Comparison of ENCODE assay signal across 10 cellular contexts in the genomic region with DNA sequence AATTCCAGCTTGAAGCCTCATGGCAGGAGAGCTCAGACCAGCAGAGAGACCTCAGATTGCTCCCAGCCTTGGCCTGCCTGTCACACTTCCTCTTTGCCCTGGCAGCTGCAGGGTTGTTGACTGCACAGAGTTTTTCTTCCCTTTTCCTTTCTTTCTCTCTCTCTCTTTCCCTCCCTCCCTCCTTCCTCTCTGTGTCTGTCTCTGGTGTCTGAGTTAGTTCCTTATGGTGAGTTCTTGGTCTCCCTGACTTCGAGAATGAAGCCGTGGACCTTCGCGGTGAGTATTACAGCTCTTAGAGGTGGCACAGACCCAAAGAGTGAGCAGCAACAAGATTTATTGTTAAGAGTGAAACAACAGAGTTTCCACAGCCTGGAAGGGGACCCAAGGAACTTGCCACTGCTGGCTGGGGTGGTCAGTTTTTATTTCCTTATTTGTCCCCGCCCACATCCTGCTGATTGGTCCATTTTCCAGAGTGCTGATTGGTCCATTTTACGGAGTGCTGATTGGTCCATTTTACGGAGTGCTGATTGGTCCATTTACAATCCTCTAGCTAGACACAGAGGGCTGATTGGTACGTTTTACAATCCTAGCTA.
A peak's percentile ranks its signal among the peaks of the same experiment; 100 is the strongest.
DNase-seq lines count a peak whose midpoint lies in the region; ATAC-seq, FAIRE-seq and TF ChIP-seq lines count a peak whose summit lies in the region.
"Had no signal": no experiment of that assay in that cellular context is flagged by ENCODE, and none has a peak within 500 bp of the region (broad histone marks: within the 10 kb centered on the region; RNA-seq: fewer than 3 reads in every experiment).

No MANE protein-coding gene starts in this region.

- no peak overlapping the region for H3K27ac ChIP-seq in HepG2 (ENCODE audit: extremely low read length, insufficient read depth, low read length)
- peak overlapping the region; percentile 60 for H3K27ac ChIP-seq in upper lobe of right lung

- H3K27ac Mint-ChIP-seq in activated naive CD4-positive, alpha-beta T cell treated with anti-CD3 and anti-CD28 coated beads for 36 hours = peak overlapping the region; percentile 61
- H3K27ac Mint-ChIP-seq in activated CD8-positive, alpha-beta memory T cell treated with anti-CD3 and anti-CD28 coated beads, Interleukin-2, amount 10 ng/mL, durations not matched to agents 7 days and 5 days = no peak overlapping the region
- no peak overlapping the region for H3K27ac Mint-ChIP-seq in T-helper 17 cell
- H3K27ac Mint-ChIP-seq: activated T-cell treated with anti-CD3 and anti-CD28 coated beads, Interleukin-2, amount 50 U/mL, for 72 hours had no signal

- no peak for TF ChIP-seq EP300 in HepG2 (IDR thresholded peaks at IDR 0.05; ENCODE audit: low read depth in 2 of 2, low read length in 2 of 2)
- TF ChIP-seq EP300 in HepG2 (CRISPR knock-in tag; IDR thresholded peaks at IDR 0.05; ENCODE audit: borderline replicate concordance) = no peak

- no peak overlapping the region for H2AFZ ChIP-seq in HepG2 (ENCODE audit: low read length)

- WGBS in HepG2 (ENCODE audit: low lambda C conversion rate) = 66% methylated on average over 8 of the region's 8 CpGs

- H3K4me3 ChIP-seq in HepG2 (replicated peaks in 1 of 3; ENCODE audit: insufficient read depth in 1 of 3, low read depth in 2 of 3, low read length in 3 of 3) = no peak overlapping the region
- no peak overlapping the region for H3K4me3 ChIP-seq in upper lobe of right lung

- H3K36me3 Mint-ChIP-seq in activated naive CD4-positive, alpha-beta T cell treated with anti-CD3 and anti-CD28 coated beads for 36 hours (ENCODE audit: low read depth) = no peaks in the 10 kb centered on the region
- H3K36me3 Mint-ChIP-seq in activated CD8-positive, alpha-beta memory T cell treated with anti-CD3 and anti-CD28 coated beads, Interleukin-2, amount 10 ng/mL, durations not matched to agents 7 days and 5 days = peaks cover 2% of the 10 kb centered on the region
- H3K36me3 Mint-ChIP-seq in T-helper 17 cell (ENCODE audit: low read depth) = no peaks in the 10 kb centered on the region

- no peaks in the 10 kb centered on the region for H3K79me2 ChIP-seq in HepG2 (ENCODE audit: insufficient read depth, low read length)

- DNase-seq in activated naive CD4-positive, alpha-beta T cell treated with anti-CD3 and anti-CD28 coated beads for 36 hours = peak; percentile 31
- DNase-seq in activated naive CD4-positive, alpha-beta T cell (lab: John Stamatoyannopoulos, UW) = no peak
- peak; percentile 39 for DNase-seq in activated CD8-positive, alpha-beta memory T cell treated with anti-CD3 and anti-CD28 coated beads, Interleukin-2, amount 10 ng/mL, durations not matched to agents 7 days and 5 days
- DNase-seq in HepG2 (ENCODE audit: low spot score) = no peak
- DNase-seq in upper lobe of right lung = peak; percentile 58
- no peak for DNase-seq in T-helper 17 cell
- DNase-seq: SK-N-SH had no signal

- TF ChIP-seq RAD21 in HepG2 (CRISPR knock-in tag; IDR thresholded peaks at IDR 0.05) = no peak

- no peak overlapping the region for H3K9ac ChIP-seq in HepG2 (ENCODE audit: insufficient read depth, low read depth, low read length)
- H3K9ac ChIP-seq: SK-N-SH had no signal

- FAIRE-seq in HepG2 (lab: Jason Lieb, UNC) = no peak

- TF ChIP-seq CTCF in HepG2 (CRISPR knock-in tag; IDR thresholded peaks at IDR 0.05) = no peak
- TF ChIP-seq CTCF in upper lobe of right lung (IDR thresholded peaks at IDR 0.05) = no peak

- BruUV-seq in HepG2 (replicated peaks; lab: Mats Ljungman, UMichigan) = no TSS peak

- CTCF ChIA-PET in activated naive CD4-positive, alpha-beta T cell treated with anti-CD3 and anti-CD28 coated beads for 36 hours (lab: Charles Lee) = interaction anchor here (0.6 to 1.1 kb wide), 2 partner anchors 269 to 895 kb away, joined by 3 read pairs; no protein-coding TSS in a partner anchor
- CTCF ChIA-PET in activated CD8-positive, alpha-beta memory T cell treated with anti-CD3 and anti-CD28 coated beads, Interleukin-2, amount 10 ng/mL, durations not matched to agents 7 days and 5 days (lab: Charles Lee) = interaction anchor here (1.2 kb wide), 1 partner anchor 895 kb away, joined by 5 read pairs; no protein-coding TSS in a partner anchor
- CTCF ChIA-PET in HepG2 (lab: Yijun Ruan, JAX; ENCODE audit: low intra/inter-chr PET ratio, low total read pairs) = no interaction called here

- no peaks in the 10 kb centered on the region for H3K36me3 ChIP-seq in HepG2 (replicated peaks in 1 of 2; ENCODE audit: control insufficient read depth in 1 of 2, insufficient read depth in 2 of 2, low read length in 2 of 2)
- no peaks in the 10 kb centered on the region for H3K36me3 ChIP-seq in upper lobe of right lung

- H3K4me1 Mint-ChIP-seq in activated naive CD4-positive, alpha-beta T cell treated with anti-CD3 and anti-CD28 coated beads for 36 hours (ENCODE audit: low read depth) = peaks cover 14% of the 10 kb centered on the region
- H3K4me1 Mint-ChIP-seq in activated CD8-positive, alpha-beta memory T cell treated with anti-CD3 and anti-CD28 coated beads, Interleukin-2, amount 10 ng/mL, durations not matched to agents 7 days and 5 days = peaks cover 21% of the 10 kb centered on the region
- H3K4me1 Mint-ChIP-seq in T-helper 17 cell = peaks cover 14% of the 10 kb centered on the region

- no peaks in the 10 kb centered on the region for H3K27me3 Mint-ChIP-seq in activated naive CD4-positive, alpha-beta T cell treated with anti-CD3 and anti-CD28 coated beads for 36 hours (ENCODE audit: low read depth)
- peaks cover 2% of the 10 kb centered on the region for H3K27me3 Mint-ChIP-seq in activated CD8-positive, alpha-beta memory T cell treated with anti-CD3 and anti-CD28 coated beads, Interleukin-2, amount 10 ng/mL, durations not matched to agents 7 days and 5 days
- H3K27me3 Mint-ChIP-seq in T-helper 17 cell = no peaks in the 10 kb centered on the region

- H3K27me3 ChIP-seq in HepG2 (ENCODE audit: control insufficient read depth in 1 of 2, insufficient read depth in 2 of 2, low read length in 2 of 2) (peaks cover 0 to 5% of the 10 kb centered on the region in 2 experiments; a peak in 2 of 5 replicates), upper lobe of right lung (no peaks in the 10 kb centered on the region)

- POLR2A ChIA-PET in HepG2 (lab: Yijun Ruan, JAX) = no interaction called here

- no peaks in the 10 kb centered on the region for H3K9me3 Mint-ChIP-seq in activated naive CD4-positive, alpha-beta T cell treated with anti-CD3 and anti-CD28 coated beads for 36 hours
- peaks cover 3% of the 10 kb centered on the region for H3K9me3 Mint-ChIP-seq in activated CD8-positive, alpha-beta memory T cell treated with anti-CD3 and anti-CD28 coated beads, Interleukin-2, amount 10 ng/mL, durations not matched to agents 7 days and 5 days (ENCODE audit: low read depth)

- intact Hi-C loops in activated naive CD4-positive, alpha-beta T cell treated with anti-CD3 and anti-CD28 coated beads for 36 hours (cut with micrococcal nuclease) = no loop called here
- intact Hi-C loops in HepG2 (cut with micrococcal nuclease; ENCODE audit: unreplicated experiment) (loop anchor here (10.0 kb wide), 2 partner anchors 255 to 285 kb away; no protein-coding TSS in a partner anchor), upper lobe of right lung (cut with DNase I) (loop anchor here (5.0 kb wide), 1 partner anchor 722 kb away; no protein-coding TSS in a partner anchor)

- H3K4me1 ChIP-seq in HepG2 (ENCODE audit: insufficient read depth, low read length) = peaks cover 16% of the 10 kb centered on the region
- peaks cover 12% of the 10 kb centered on the region for H3K4me1 ChIP-seq in upper lobe of right lung

- in situ Hi-C loops in HepG2 (cut with HindIII; ENCODE audit: extremely low pct_ligation_motif_present, low pct_unique_long_range_greater_than_20kb) = no loop called here

- H3K4me2 ChIP-seq in HepG2 (ENCODE audit: low read depth, low read length) = no peak overlapping the region
- H3K4me2 ChIP-seq: SK-N-SH had no signal

- TF ChIP-seq POLR2A in HepG2 (IDR thresholded peaks at IDR 0.05; ENCODE audit: insufficient read depth in 1 of 2, low read depth in 2 of 2, low read length in 2 of 2) = no peak

- H3K4me3 Mint-ChIP-seq in activated naive CD4-positive, alpha-beta T cell treated with anti-CD3 and anti-CD28 coated beads for 36 hours = no peak overlapping the region
- H3K4me3 Mint-ChIP-seq in activated CD8-positive, alpha-beta memory T cell treated with anti-CD3 and anti-CD28 coated beads, Interleukin-2, amount 10 ng/mL, durations not matched to agents 7 days and 5 days = no peak overlapping the region
- no peak overlapping the region for H3K4me3 Mint-ChIP-seq in T-helper 17 cell
- H3K4me3 Mint-ChIP-seq: activated T-cell treated with anti-CD3 and anti-CD28 coated beads, Interleukin-2, amount 50 U/mL, for 72 hours had no signal

- ATAC-seq in activated CD8-positive, alpha-beta memory T cell treated with anti-CD3 and anti-CD28 coated beads, Interleukin-2, amount 10 ng/mL, durations not matched to agents 7 days and 5 days = no peak
- ATAC-seq in HepG2 = no peak
- peak; percentile 18 for ATAC-seq in upper lobe of right lung
- no peak for ATAC-seq in HG02763 (IDR thresholded peaks at IDR 0.05; ENCODE audit: unreplicated experiment)
- ATAC-seq in HG02798 (IDR thresholded peaks at IDR 0.05; ENCODE audit: poor library complexity, unreplicated experiment) = no peak
- no peak for ATAC-seq in T-helper 17 cell
- ATAC-seq: activated T-cell treated with anti-CD3 and anti-CD28 coated beads, Interleukin-2, amount 50 U/mL, for 72 hours had no signal

- no peaks in the 10 kb centered on the region for H4K20me1 ChIP-seq in HepG2 (ENCODE audit: insufficient read depth, low read length)

- H3K9me3 ChIP-seq in HepG2 (ENCODE audit: low read length) (no peaks in the 10 kb centered on the region), upper lobe of right lung (no peaks in the 10 kb centered on the region), T-helper 17 cell (ENCODE audit: control insufficient read depth, low read length, poor library complexity, severe bottlenecking) (no peaks in the 10 kb centered on the region)
- H3K9me3 ChIP-seq: SK-N-SH had no signal

TF ChIP-seq in HepG2, 621 proteins besides CTCF, POLR2A, EP300 and RAD21:
- no peak for TF ChIP-seq ZNF598 (CRISPR knock-in tag; IDR thresholded peaks at IDR 0.05; ENCODE audit: borderline replicate concordance)
- TF ChIP-seq ZNF607 (CRISPR knock-in tag; IDR thresholded peaks at IDR 0.05; ENCODE audit: borderline replicate concordance) = no peak
- TF ChIP-seq SP5 (CRISPR knock-in tag; IDR thresholded peaks at IDR 0.05; ENCODE audit: borderline replicate concordance, low read depth) = no peak
- peak; percentile 39; the same call in 1 of the 2 replicates for TF ChIP-seq NFYC (CRISPR knock-in tag; IDR thresholded peaks at IDR 0.05)
- peak; percentile 46 for TF ChIP-seq NFYB (CRISPR knock-in tag; IDR thresholded peaks at IDR 0.05)
- no peak for TF ChIP-seq KAT2B (IDR thresholded peaks at IDR 0.05; ENCODE audit: borderline replicate concordance, low read depth, low read length)

Comparison
In these comparisons a context has a peak if more than half of its experiments do, and no peak if none do; other contexts are left out.
1. DNase-seq: peak in activated naive CD4-positive, alpha-beta T cell treated with anti-CD3 and anti-CD28 coated beads for 36 hours (single experiment), activated CD8-positive, alpha-beta memory T cell treated with anti-CD3 and anti-CD28 coated beads, Interleukin-2, amount 10 ng/mL, durations not matched to agents 7 days and 5 days (single experiment) and upper lobe of right lung (single experiment); none in activated naive CD4-positive, alpha-beta T cell (0 of 4), HepG2 (single experiment) and T-helper 17 cell (0 of 3).